7 cellular contexts compared by ENCODE assay signal in the genomic region with DNA sequence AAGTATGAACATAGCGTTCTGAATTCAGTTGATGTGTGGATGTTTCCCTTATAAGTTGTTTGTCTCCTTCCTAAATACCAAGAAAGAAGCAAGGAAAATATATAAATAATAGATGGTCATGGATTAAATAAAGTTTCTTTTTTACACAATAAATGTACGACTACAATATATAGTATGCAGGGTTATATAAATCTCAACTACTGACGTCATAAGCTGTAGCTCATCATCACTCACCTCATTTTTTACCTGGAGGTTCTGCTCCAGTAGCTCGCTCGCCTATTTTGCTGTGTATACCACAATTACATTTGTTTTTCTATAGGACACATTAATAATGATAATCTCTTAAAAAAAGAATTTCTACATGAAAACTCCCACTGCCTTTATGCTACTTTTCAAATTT.
"Had no signal": no experiment of that assay in that cellular context is flagged by ENCODE, and none has a peak within 500 bp of the region (broad histone marks: within the 10 kb centered on the region; RNA-seq: fewer than 3 reads in every experiment).

No MANE protein-coding gene starts in this region.

- FAIRE-seq: HTR-8/SVneo, K562 had no signal

- H3K4me3 ChIP-seq: K562 had no signal

- H3K27ac ChIP-seq: HL-60, KMS-11 had no signal

- H3K4me2 ChIP-seq: KMS-11 had no signal

- H3K9ac ChIP-seq: KMS-11 had no signal

- DNase-seq: IMR-90, KBM-7, KG1 had no signal

- ATAC-seq: K562 had no signal
